Comparison of ENCODE assay signal across 1 cellular context in the genomic region with DNA sequence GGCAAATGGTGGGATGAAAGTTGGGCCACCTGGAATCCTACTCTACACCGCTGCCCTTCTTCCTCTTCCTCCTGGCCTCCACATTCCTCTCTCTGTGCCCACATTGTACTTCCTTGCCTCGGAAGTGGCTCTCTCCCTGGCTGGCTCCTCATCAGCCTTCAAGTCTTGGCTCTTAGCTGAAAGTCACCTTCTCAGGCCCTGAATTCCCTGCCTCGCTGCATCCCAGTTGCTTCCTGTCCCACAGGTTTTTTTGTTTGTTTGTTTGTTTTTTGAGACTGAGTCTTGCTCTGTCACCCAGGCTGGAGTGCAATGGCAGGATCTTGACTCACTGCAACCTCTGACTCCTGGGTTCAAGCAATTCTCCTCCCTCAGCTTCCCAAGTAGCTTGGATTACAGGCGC.
TF ChIP-seq lines count a peak whose summit lies in the region.

No MANE protein-coding gene starts in this region.

TF ChIP-seq in SK-N-SH treated with all-trans-retinoic acid at 6 μM for 48 hours, 23 proteins besides CTCF, POLR2A, EP300 and RAD21:
- TF ChIP-seq, protein P1, sequence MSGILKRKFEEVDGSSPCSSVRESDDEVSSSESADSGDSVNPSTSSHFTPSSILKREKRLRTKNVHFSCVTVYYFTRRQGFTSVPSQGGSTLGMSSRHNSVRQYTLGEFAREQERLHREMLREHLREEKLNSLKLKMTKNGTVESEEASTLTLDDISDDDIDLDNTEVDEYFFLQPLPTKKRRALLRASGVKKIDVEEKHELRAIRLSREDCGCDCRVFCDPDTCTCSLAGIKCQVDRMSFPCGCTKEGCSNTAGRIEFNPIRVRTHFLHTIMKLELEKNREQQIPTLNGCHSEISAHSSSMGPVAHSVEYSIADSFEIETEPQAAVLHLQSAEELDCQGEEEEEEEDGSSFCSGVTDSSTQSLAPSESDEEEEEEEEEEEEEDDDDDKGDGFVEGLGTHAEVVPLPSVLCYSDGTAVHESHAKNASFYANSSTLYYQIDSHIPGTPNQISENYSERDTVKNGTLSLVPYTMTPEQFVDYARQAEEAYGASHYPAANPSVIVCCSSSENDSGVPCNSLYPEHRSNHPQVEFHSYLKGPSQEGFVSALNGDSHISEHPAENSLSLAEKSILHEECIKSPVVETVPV (CRISPR knock-in tag; IDR thresholded peaks at IDR 0.05) = no peak
- TF ChIP-seq CSDC2 (CRISPR knock-in tag; IDR thresholded peaks at IDR 0.05) = no peak
- no peak for TF ChIP-seq SNAI2 (CRISPR knock-in tag; IDR thresholded peaks at IDR 0.05)
- TF ChIP-seq ARNTL (CRISPR knock-in tag; IDR thresholded peaks at IDR 0.05; ENCODE audit: borderline replicate concordance, low read depth) = no peak
- no peak for TF ChIP-seq RARB (CRISPR knock-in tag; IDR thresholded peaks at IDR 0.05)
- TF ChIP-seq ZNF70 (CRISPR knock-in tag; IDR thresholded peaks at IDR 0.05) = no peak
- no peak for TF ChIP-seq ZFP30 (CRISPR knock-in tag; IDR thresholded peaks at IDR 0.05)
- TF ChIP-seq ZFP3 (CRISPR knock-in tag; IDR thresholded peaks at IDR 0.05) = no peak
